ENCODE assay signal across 8 cellular contexts in genomic region chr3:9770276-9770812, GRCh38. TPM values are rescaled to one million over a fixed set of nuclear protein-coding genes. Genes with fewer than 3 reads are reported as not detected.
DNase-seq lines count a peak whose midpoint lies in the region; ATAC-seq and TF ChIP-seq lines count a peak whose summit lies in the region.

No MANE protein-coding gene starts in this region.

- POLR2A ChIA-PET in Caco-2 (lab: Charles Lee) = no interaction called here

- H3K4me3 ChIP-seq in Caco-2 (ENCODE audit: low read depth, low read length) = peak overlapping the region; percentile 62
- H3K4me3 ChIP-seq in SK-N-MC = peak overlapping the region; percentile 73
- H3K4me3 ChIP-seq in fibroblast of lung (replicated peaks in 1 of 4; ENCODE audit: control extremely low read depth in 1 of 4, insufficient read depth in 1 of 4, low read depth in 3 of 4, low read length in 4 of 4) = peak overlapping the region; percentile 62 to 78 (median 67)

- H3K27ac Mint-ChIP-seq in Caco-2 (ENCODE audit: unreplicated experiment) = no peak overlapping the region
- peak overlapping the region in 2 of 3 experiments; percentile 95 to 97 for H3K27ac Mint-ChIP-seq in nephron

- no peaks in the 10 kb centered on the region for H3K9me3 Mint-ChIP-seq in Caco-2 (ENCODE audit: unreplicated experiment)
- H3K9me3 Mint-ChIP-seq in nephron = no peaks in the 10 kb centered on the region

- no peaks in the 10 kb centered on the region for H3K9me3 ChIP-seq in Caco-2
- H3K9me3 ChIP-seq in SK-N-MC (ENCODE audit: low read depth, low read length) = no peaks in the 10 kb centered on the region
- no peaks in the 10 kb centered on the region for H3K9me3 ChIP-seq in fibroblast of lung (ENCODE audit: control insufficient read depth, insufficient read depth, low read depth, low read length)

- H3K9ac ChIP-seq in SK-N-MC (ENCODE audit: insufficient read length) = peak overlapping the region; percentile 57
- peak overlapping the region; percentile 74 for H3K9ac ChIP-seq in fibroblast of lung (ENCODE audit: insufficient read depth, low read length)

- peaks cover 8% of the 10 kb centered on the region for H3K79me2 ChIP-seq in fibroblast of lung (ENCODE audit: control insufficient read depth, insufficient read depth, low read length)

- DNase-seq in Caco-2 = peak; percentile 41 to 51
- DNase-seq in SK-N-MC (ENCODE audit: low read depth, low spot score) = no peak
- DNase-seq in fibroblast of lung (ENCODE audit: low read depth in 2 of 2) = peak in 1 of 2 donors; percentile 88
- DNase-seq in inferior parietal cortex (ENCODE audit: extremely low spot score) = no peak
- DNase-seq in stimulated activated naive CD4-positive, alpha-beta T cell (lab: John Stamatoyannopoulos, UW) = no peak

- H3K4me2 ChIP-seq in fibroblast of lung (ENCODE audit: extremely low read depth, insufficient read depth, low read length) = peak overlapping the region; percentile 76

- H3K27me3 Mint-ChIP-seq in Caco-2 (ENCODE audit: insufficient read depth, unreplicated experiment) = no peaks in the 10 kb centered on the region
- no peaks in the 10 kb centered on the region for H3K27me3 Mint-ChIP-seq in nephron (ENCODE audit: low read depth)

- H3K27me3 ChIP-seq in Caco-2 (replicated peaks; ENCODE audit: control insufficient read depth, insufficient read depth, low read length) = no peaks in the 10 kb centered on the region
- no peaks in the 10 kb centered on the region for H3K27me3 ChIP-seq in fibroblast of lung (ENCODE audit: control insufficient read depth, insufficient read depth, low read length)

- intact Hi-C loops in Caco-2 (cut with micrococcal nuclease; ENCODE audit: unreplicated experiment) = loop anchor here (2.0 kb wide), 1 partner anchor 22 kb away; the partner anchor contains the start of gene OGG1

- TSS peak; percentile 20 for BruUV-seq in Caco-2 (replicated peaks; lab: Mats Ljungman, UMichigan)

- CTCF ChIA-PET in Caco-2 (lab: Charles Lee) = no interaction called here

- TF ChIP-seq CTCF in Caco-2 (IDR thresholded peaks at IDR 0.05; ENCODE audit: insufficient read depth in 1 of 2, low read depth in 1 of 2, low read length in 1 of 2, severe bottlenecking in 1 of 2, unreplicated experiment in 1 of 2) (no peak), fibroblast of lung (conservative IDR thresholded peaks at IDR 0.05 in 1 of 2, IDR thresholded peaks at IDR 0.05 in 1 of 2; ENCODE audit: low read depth in 1 of 2, low read length in 2 of 2) (no peak), nephron (IDR thresholded peaks at IDR 0.05; ENCODE audit: unreplicated experiment in 3 of 3) (no peak)

- H2AFZ ChIP-seq in fibroblast of lung (ENCODE audit: low read length) = peak overlapping the region; percentile 73

- H3K27ac ChIP-seq in SK-N-MC (no peak overlapping the region), fibroblast of lung (ENCODE audit: insufficient read depth, low read length) (peak overlapping the region; percentile 46)

- H3K4me3 Mint-ChIP-seq in Caco-2 (ENCODE audit: unreplicated experiment) (peak overlapping the region; percentile 61), nephron (peak overlapping the region; percentile 70 to 86 (median 85))

- no peak for ATAC-seq in HG03175 (IDR thresholded peaks at IDR 0.05; ENCODE audit: unreplicated experiment)
- ATAC-seq in HG03565 (IDR thresholded peaks at IDR 0.05; ENCODE audit: unreplicated experiment) = no peak

- H3K4me1 ChIP-seq in Caco-2 = peaks cover 8% of the 10 kb centered on the region
- peaks cover 10% of the 10 kb centered on the region for H3K4me1 ChIP-seq in fibroblast of lung (ENCODE audit: control insufficient read depth, extremely low read depth, insufficient read depth, low read length)

- H3K36me3 Mint-ChIP-seq in Caco-2 (ENCODE audit: insufficient read depth, unreplicated experiment) = peaks cover 6% of the 10 kb centered on the region
- peaks cover under 1% of the 10 kb centered on the region for H3K36me3 Mint-ChIP-seq in nephron (ENCODE audit: low read depth)

- H3K36me3 ChIP-seq in Caco-2 (ENCODE audit: control insufficient read depth, insufficient read depth, low read length) (no peaks in the 10 kb centered on the region; the same call in 1 of the 2 replicates), SK-N-MC (ENCODE audit: insufficient read depth, low read length) (no peaks in the 10 kb centered on the region), fibroblast of lung (ENCODE audit: control insufficient read depth, insufficient read depth, low read length) (no peaks in the 10 kb centered on the region)

- H4K20me1 ChIP-seq in fibroblast of lung (ENCODE audit: control insufficient read depth, extremely low read depth, insufficient read depth, low read length) = no peaks in the 10 kb centered on the region

- H3K4me1 Mint-ChIP-seq in Caco-2 (ENCODE audit: low read depth, unreplicated experiment) (peaks cover 7% of the 10 kb centered on the region), nephron (peaks cover 39% of the 10 kb centered on the region)

RNA-seq across cellular contexts. Expression of gene CAMK1, which starts 0.6 kb away (rescaled TPM):
- total RNA-seq in Caco-2 (2022) (9.7 and 11.9 TPM in 2 replicates), fibroblast of lung (55.2 and 64.2 TPM in 2 replicates)
- 27.7 and 37.0 TPM in 2 replicates for polyA plus RNA-seq in fibroblast of lung
- polyA plus RNA-seq in fibroblast of lung (2012) = 37.0 and 60.0 TPM in 2 replicates
- 26.4 and 48.8 TPM in 2 replicates for polyA minus RNA-seq in fibroblast of lung (ENCODE audit: low replicate concordance)

RNA-seq across cellular contexts. Expression of gene OGG1, which starts 20.6 kb away (rescaled TPM):
- total RNA-seq in Caco-2 (2022) (24.1 and 25.3 TPM in 2 replicates), fibroblast of lung (23.6 and 24.4 TPM in 2 replicates)
- 20.1 and 22.2 TPM in 2 replicates for polyA plus RNA-seq in fibroblast of lung
- 20.5 and 22.7 TPM in 2 replicates for polyA plus RNA-seq in fibroblast of lung (2012)
- 57.1 and 85.8 TPM in 2 replicates for polyA minus RNA-seq in fibroblast of lung (ENCODE audit: low replicate concordance)

RNA-seq across cellular contexts. Expression of gene TADA3, which starts 21.9 kb away (rescaled TPM):
- total RNA-seq in Caco-2 (2022) (49.2 and 49.6 TPM in 2 replicates), fibroblast of lung (69.3 and 87.9 TPM in 2 replicates)
- polyA plus RNA-seq in fibroblast of lung = 51.2 and 64.5 TPM in 2 replicates
- polyA plus RNA-seq in fibroblast of lung (2012) = 68.9 and 87.6 TPM in 2 replicates
- 96.1 and 125 TPM in 2 replicates for polyA minus RNA-seq in fibroblast of lung (ENCODE audit: low replicate concordance)

RNA-seq across cellular contexts. Expression of gene ARPC4, which starts 22.5 kb away (rescaled TPM):
- 158 and 160 TPM in 2 replicates for total RNA-seq in Caco-2 (2022)
- 167 and 174 TPM in 2 replicates for total RNA-seq in fibroblast of lung
- 307 and 350 TPM in 2 replicates for polyA plus RNA-seq in fibroblast of lung
- polyA plus RNA-seq in fibroblast of lung (2012) = 188 and 212 TPM in 2 replicates
- 55.8 and 72.2 TPM in 2 replicates for polyA minus RNA-seq in fibroblast of lung (ENCODE audit: low replicate concordance)

RNA-seq across cellular contexts. Expression of gene BRPF1, which starts 38.8 kb away (rescaled TPM):
- total RNA-seq in Caco-2 (2022) = 24.7 and 26.0 TPM in 2 replicates
- 12.2 and 12.3 TPM in 2 replicates for total RNA-seq in fibroblast of lung
- 4.1 and 7.1 TPM in 2 replicates for polyA plus RNA-seq in fibroblast of lung
- polyA plus RNA-seq in fibroblast of lung (2012) = 7.7 and 8.9 TPM in 2 replicates
- polyA minus RNA-seq in fibroblast of lung (ENCODE audit: low replicate concordance) = 18.6 and 29.6 TPM in 2 replicates

Comparison
In these comparisons a context has a peak if more than half of its experiments do, and no peak if none do; other contexts are left out.
1. DNase-seq: peak in Caco-2 (2 of 2); none in SK-N-MC (single experiment), inferior parietal cortex (single experiment) and stimulated activated naive CD4-positive, alpha-beta T cell (0 of 6).
2. Peak in every context shown above with its lines, with median percentiles within 50 percentile points of each other: H3K4me3 ChIP-seq.